In the genomic region with DNA sequence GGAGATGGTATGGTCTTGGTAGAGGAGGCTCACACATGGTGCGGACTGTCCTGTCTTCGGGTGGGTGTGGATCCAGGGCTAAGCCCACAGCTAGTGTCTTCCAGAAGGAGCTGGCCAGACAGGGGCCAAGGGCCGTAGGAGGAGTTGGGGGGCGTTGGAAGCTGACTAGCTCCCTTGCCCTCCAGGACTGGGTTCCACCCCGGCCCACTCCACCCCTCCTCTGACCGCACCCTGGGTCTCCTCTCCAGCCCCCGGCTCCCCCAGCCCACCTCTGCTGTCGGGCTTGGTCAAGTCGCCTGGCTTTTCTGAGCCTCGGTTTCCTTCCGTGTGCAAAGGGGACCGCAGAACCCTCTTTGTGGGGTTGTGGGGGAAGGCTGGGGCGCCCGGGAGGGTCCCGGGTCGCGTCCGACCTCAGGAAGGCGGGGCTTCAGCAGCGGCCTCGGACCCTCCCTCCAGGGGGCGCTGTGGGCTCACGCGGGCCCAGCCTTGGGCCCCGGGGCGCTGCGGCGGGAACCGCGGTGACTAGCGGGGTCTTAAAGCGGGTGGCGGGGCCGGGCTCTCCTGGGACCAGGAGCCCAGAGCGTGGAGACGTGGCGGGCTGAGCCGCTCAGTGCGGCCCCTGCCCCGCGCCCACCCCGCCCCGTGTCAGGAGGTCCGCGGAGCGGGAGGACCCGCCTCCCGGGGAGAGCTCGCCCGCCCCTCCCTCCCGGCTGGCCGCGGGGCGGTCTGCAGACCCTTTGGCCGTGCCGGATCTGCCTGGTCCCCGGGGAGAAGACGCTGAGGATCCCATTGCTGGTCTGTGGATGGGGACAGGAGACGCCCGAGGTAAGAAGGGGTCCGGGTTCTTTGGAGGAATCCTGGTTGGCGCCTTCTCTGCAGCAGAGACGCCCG, we compare ENCODE assay signal across 9 cellular contexts. TPM values are rescaled to one million over a fixed set of nuclear protein-coding genes. Genes with fewer than 3 reads are reported as not detected.
A peak's percentile ranks its signal among the peaks of the same experiment; 100 is the strongest.
DNase-seq lines count a peak whose midpoint lies in the region; ATAC-seq, FAIRE-seq and TF ChIP-seq lines count a peak whose summit lies in the region.
"Had no signal": no experiment of that assay in that cellular context is flagged by ENCODE, and none has a peak within 500 bp of the region (broad histone marks: within the 10 kb centered on the region; RNA-seq: fewer than 3 reads in every experiment).

No MANE protein-coding gene starts in this region.

- no peak overlapping the region for H4K91ac ChIP-seq in mesenchymal stem cell (ENCODE audit: low read length)

- H4K20me1 ChIP-seq in Karpas-422 (ENCODE audit: insufficient read depth, low read depth, low read length) = peaks cover 8% of the 10 kb centered on the region; the same call in 1 of the 2 replicates

- H2AFZ ChIP-seq in Karpas-422 (ENCODE audit: low read length) = no peak overlapping the region
- no peak overlapping the region for H2AFZ ChIP-seq in mesenchymal stem cell (ENCODE audit: low read depth, low read length)

- H3K4me1 ChIP-seq in Karpas-422 (ENCODE audit: low read length) = peaks cover 45% of the 10 kb centered on the region
- peaks cover 21% of the 10 kb centered on the region for H3K4me1 ChIP-seq in mesenchymal stem cell (ENCODE audit: control insufficient read depth, insufficient read depth, low read depth, low read length)

- ATAC-seq in stimulated activated naive CD8-positive, alpha-beta T cell treated with anti-CD3 and anti-CD28 coated beads, Interleukin-15, Interleukin-2, amounts not matched to agents 100 U/mL and 50 U/mL, for 24 hours = peak; percentile 82
- ATAC-seq in HG03521 (IDR thresholded peaks at IDR 0.05; ENCODE audit: unreplicated experiment) = no peak

- H2BK15ac ChIP-seq in mesenchymal stem cell (ENCODE audit: low read depth, poor library complexity, severe bottlenecking) = no peak overlapping the region

- peaks cover 3% of the 10 kb centered on the region for H3K4me1 Mint-ChIP-seq in chondrocyte (ENCODE audit: low read depth)

- peak; percentile 88 for DNase-seq in D721Med (ENCODE audit: insufficient read length, low spot score)
- peak; percentile 89 for DNase-seq in Karpas-422
- DNase-seq in activated CD4-positive, CD25-positive, alpha-beta regulatory T cell (lab: John Stamatoyannopoulos, UW) = peak; percentile 50 to 59 (median 54)
- peak; percentile 80 for DNase-seq in chondrocyte (ENCODE audit: low spot score)
- no peak for DNase-seq in mesenchymal stem cell
- peak; percentile 87 for DNase-seq in stimulated activated naive CD8-positive, alpha-beta T cell treated with anti-CD3 and anti-CD28 coated beads, Interleukin-15, Interleukin-2, amounts not matched to agents 100 U/mL and 50 U/mL, for 24 hours
- DNase-seq in AML-193 (lab: John Stamatoyannopoulos, UW) = no peak

- WGBS in mesenchymal stem cell = 9% methylated on average over 44 of the region's 64 CpGs

- TF ChIP-seq CTCF in D721Med (IDR thresholded peaks at IDR 0.05; ENCODE audit: insufficient read depth, missing control alignments) (peak; percentile 61), chondrocyte (IDR thresholded peaks at IDR 0.05) (peak; percentile 87)

- no peaks in the 10 kb centered on the region for H3K9me3 Mint-ChIP-seq in chondrocyte (ENCODE audit: low read depth)

- H3K9ac ChIP-seq in Karpas-422 (ENCODE audit: low read length) (peak overlapping the region; percentile 56), mesenchymal stem cell (ENCODE audit: low read length) (no peak overlapping the region)

- no peak overlapping the region for H3K4ac ChIP-seq in mesenchymal stem cell (ENCODE audit: low read depth in 1 of 2, low read length in 2 of 2)

- no peaks in the 10 kb centered on the region for H3K79me1 ChIP-seq in mesenchymal stem cell (replicated peaks; ENCODE audit: low read length, poor library complexity, severe bottlenecking)

- H2BK12ac ChIP-seq in mesenchymal stem cell (ENCODE audit: low read length in 2 of 2) = no peak overlapping the region

- H3K27ac ChIP-seq in Karpas-422 (ENCODE audit: low read length) (no peak overlapping the region; the same call in 1 of the 2 replicates), mesenchymal stem cell (ENCODE audit: low read length, poor library complexity, severe bottlenecking) (no peak overlapping the region)

- H3K36me3 Mint-ChIP-seq in chondrocyte (ENCODE audit: low read depth) = no peaks in the 10 kb centered on the region

- peaks cover 24% of the 10 kb centered on the region for H3K27me3 Mint-ChIP-seq in chondrocyte (ENCODE audit: low read depth)

- H3K4me2 ChIP-seq in Karpas-422 (ENCODE audit: low read depth, low read length, poor library complexity, severe bottlenecking) = peak overlapping the region; percentile 48
- peak overlapping the region; percentile 30 for H3K4me2 ChIP-seq in mesenchymal stem cell (ENCODE audit: low read length, poor library complexity, severe bottlenecking)

- H3K36me3 ChIP-seq in Karpas-422 (ENCODE audit: insufficient read depth, low read length) = peaks cover 6% of the 10 kb centered on the region; the same call in 1 of the 2 replicates
- H3K36me3 ChIP-seq in mesenchymal stem cell (ENCODE audit: control insufficient read depth in 1 of 2, insufficient read depth in 2 of 2, low read depth in 1 of 2, low read length in 2 of 2) = peaks cover 0 to 10% of the 10 kb centered on the region in 2 experiments

- no peak overlapping the region for H3K27ac Mint-ChIP-seq in chondrocyte (ENCODE audit: unreplicated experiment)

- H3K9me3 ChIP-seq in Karpas-422 (ENCODE audit: low read length) (no peaks in the 10 kb centered on the region), mesenchymal stem cell (ENCODE audit: control insufficient read depth, low read length) (no peaks in the 10 kb centered on the region)

- no peak overlapping the region for H4K8ac ChIP-seq in mesenchymal stem cell (ENCODE audit: low read length)

- H3K23ac ChIP-seq in mesenchymal stem cell (ENCODE audit: low read length in 2 of 2) = no peak overlapping the region

- no peak overlapping the region for H2AK5ac ChIP-seq in mesenchymal stem cell (ENCODE audit: low read length, severe bottlenecking)

- no peak overlapping the region for H3K4me3 Mint-ChIP-seq in chondrocyte (ENCODE audit: unreplicated experiment)

- H3K79me2 ChIP-seq in Karpas-422 (ENCODE audit: low read length) = no peaks in the 10 kb centered on the region

- H3K14ac ChIP-seq in mesenchymal stem cell (ENCODE audit: low read length in 2 of 2) = no peak overlapping the region

- H3K4me3 ChIP-seq in Karpas-422 (ENCODE audit: low read length) (peak overlapping the region; percentile 15; the same call in 1 of the 2 replicates), mesenchymal stem cell (ENCODE audit: insufficient read depth in 1 of 2, low read depth in 1 of 2, low read length in 2 of 2) (no peak overlapping the region)

- FAIRE-seq in D721Med (lab: Jason Lieb, UNC) = no peak

- H2BK5ac ChIP-seq in mesenchymal stem cell (ENCODE audit: low read depth, low read length, poor library complexity, severe bottlenecking) = no peak overlapping the region

- H2BK120ac ChIP-seq in mesenchymal stem cell (ENCODE audit: low read depth, low read length) = no peak overlapping the region

- H3K18ac ChIP-seq in mesenchymal stem cell (ENCODE audit: low read depth in 1 of 2, low read length in 2 of 2) = no peak overlapping the region

- no peaks in the 10 kb centered on the region for H3K27me3 ChIP-seq in Karpas-422 (ENCODE audit: low read length)
- H3K27me3 ChIP-seq in mesenchymal stem cell (ENCODE audit: control insufficient read depth in 1 of 2, insufficient read depth in 1 of 2, low read length in 2 of 2) = peaks cover 56 to 57% of the 10 kb centered on the region in 2 experiments

- no peaks in the 10 kb centered on the region for H3K9me2 ChIP-seq in Karpas-422 (replicated peaks; ENCODE audit: insufficient read depth, low read length)

RNA-seq across cellular contexts. Expression of a gene that starts 5.4 kb away (rescaled TPM):
- 0.22 TPM in 1 of 2 replicates, not detected in the other for total RNA-seq in Karpas-422 (2014; rRNA removed; shearing (Covaris generic); ENCODE audit: low replicate concordance)
- not detected in 3 replicates for total RNA-seq in chondrocyte
- polyA plus RNA-seq in mesenchymal stem cell (2013, experiment 1 of 2) = not detected
- polyA plus RNA-seq in mesenchymal stem cell (2013, experiment 2 of 2) = not detected
- total RNA-seq: M059J had no signal

RNA-seq across cellular contexts. Expression of a gene that starts 17.8 kb away (rescaled TPM):
- total RNA-seq in Karpas-422 (2014; rRNA removed; shearing (Covaris generic); ENCODE audit: low replicate concordance) = not detected in 2 replicates
- 0.55 to 1.4 TPM in 2 of 3 replicates, not detected in the other for total RNA-seq in chondrocyte
- 0.08 TPM for polyA plus RNA-seq in mesenchymal stem cell (2013, experiment 1 of 2)
- polyA plus RNA-seq in mesenchymal stem cell (2013, experiment 2 of 2) = not detected
- total RNA-seq: M059J had no signal

RNA-seq across cellular contexts. Expression of a gene that starts 22.1 kb away (rescaled TPM):
- total RNA-seq in Karpas-422 (2014; rRNA removed; shearing (Covaris generic); ENCODE audit: low replicate concordance) = 34.0 and 60.6 TPM in 2 replicates
- 3.2 to 4.6 TPM (median 3.5 TPM) in 3 replicates for total RNA-seq in chondrocyte
- 0.54 TPM for polyA plus RNA-seq in mesenchymal stem cell (2013, experiment 1 of 2)
- 0.40 TPM for polyA plus RNA-seq in mesenchymal stem cell (2013, experiment 2 of 2)

RNA-seq across cellular contexts. Expression of a gene that starts 22.7 kb away (rescaled TPM):
- 172 and 272 TPM in 2 replicates for total RNA-seq in Karpas-422 (2014; rRNA removed; shearing (Covaris generic); ENCODE audit: low replicate concordance)
- total RNA-seq in chondrocyte = 15.7 to 18.5 TPM (median 18.1 TPM) in 3 replicates
- 11.6 TPM for polyA plus RNA-seq in mesenchymal stem cell (2013, experiment 1 of 2)
- polyA plus RNA-seq in mesenchymal stem cell (2013, experiment 2 of 2) = 13.4 TPM

RNA-seq across cellular contexts. Expression of a gene that starts 39.0 kb away (rescaled TPM):
- total RNA-seq in Karpas-422 (2014; rRNA removed; shearing (Covaris generic); ENCODE audit: low replicate concordance) = 124 and 197 TPM in 2 replicates
- total RNA-seq in chondrocyte = 57.1 to 59.2 TPM (median 57.6 TPM) in 3 replicates
- polyA plus RNA-seq in mesenchymal stem cell (2013, experiment 1 of 2) = 57.9 TPM
- 60.9 TPM for polyA plus RNA-seq in mesenchymal stem cell (2013, experiment 2 of 2)

Comparison
In these comparisons a context has a peak if more than half of its experiments do, and no peak if none do; other contexts are left out.
1. DNase-seq: peak in D721Med (single experiment), Karpas-422 (single experiment), activated CD4-positive, CD25-positive, alpha-beta regulatory T cell (4 of 4), chondrocyte (single experiment) and stimulated activated naive CD8-positive, alpha-beta T cell treated with anti-CD3 and anti-CD28 coated beads, Interleukin-15, Interleukin-2, amounts not matched to agents 100 U/mL and 50 U/mL, for 24 hours (single experiment); none in mesenchymal stem cell (single experiment) and AML-193 (0 of 2).